8 cellular contexts compared by ENCODE assay signal in genomic region chr2:171894612-171894947, GRCh38. TPM values are rescaled to one million over a fixed set of nuclear protein-coding genes. Genes with fewer than 3 reads are reported as not detected.
A peak's percentile ranks its signal among the peaks of the same experiment; 100 is the strongest.
DNase-seq lines count a peak whose midpoint lies in the region; TF ChIP-seq lines count a peak whose summit lies in the region.

No MANE protein-coding gene starts in this region.

- TF ChIP-seq CTCF in ascending aorta (IDR thresholded peaks at IDR 0.05) (no peak), liver (IDR thresholded peaks at IDR 0.05; ENCODE audit: low read depth, low read length, missing input control) (no peak), thyroid gland (IDR thresholded peaks at IDR 0.05) (no peak)

- H3K36me3 Mint-ChIP-seq in activated T-cell treated with anti-CD3 and anti-CD28 coated beads, Interleukin-2, amount 50 U/mL, for 24 hours (ENCODE audit: low read depth): peaks cover 38% of the 10 kb centered on the region

- DNase-seq in activated T-cell treated with anti-CD3 and anti-CD28 coated beads, Interleukin-2, amount 50 U/mL, for 24 hours: no peak
- DNase-seq in activated T-cell treated with anti-CD3 and anti-CD28 coated beads, Interleukin-2, amount 50 U/mL, for 48 hours: no peak
- DNase-seq in ascending aorta (ENCODE audit: low spot score in 2 of 2) (no peak), thyroid gland (no peak), germinal center (ENCODE audit: low spot score) (no peak), NCI-H82 (lab: John Stamatoyannopoulos, UW) (no peak), glomerular visceral epithelial cell (ENCODE audit: extremely low spot score) (no peak)

- TF ChIP-seq RAD21 in liver (IDR thresholded peaks at IDR 0.05): no peak

- H3K4me3 ChIP-seq in ascending aorta (peak overlapping the region; percentile 95 to 98), liver (ENCODE audit: low read depth in 1 of 3, low read length in 3 of 3) (peak overlapping the region in 2 of 3 donors; percentile 65), thyroid gland (replicated peaks in 1 of 3) (peak overlapping the region; percentile 80 to 86 (median 81))

- no peaks in the 10 kb centered on the region for H3K27me3 Mint-ChIP-seq in activated T-cell treated with anti-CD3 and anti-CD28 coated beads, Interleukin-2, amount 50 U/mL, for 24 hours

- 47% methylated on average over 10 of the region's 10 CpGs for WGBS in liver
- 36 to 37% methylated on average over 10 of the region's 10 CpGs for WGBS in thyroid gland, 2 donors

- H3K9ac ChIP-seq in liver (ENCODE audit: low read depth in 1 of 2, low read length in 2 of 2): no peak overlapping the region

- peak overlapping the region; percentile 93 for H3K4me3 Mint-ChIP-seq in activated T-cell treated with anti-CD3 and anti-CD28 coated beads, Interleukin-2, amount 50 U/mL, for 24 hours

- H3K9me3 Mint-ChIP-seq in activated T-cell treated with anti-CD3 and anti-CD28 coated beads, Interleukin-2, amount 50 U/mL, for 24 hours: no peaks in the 10 kb centered on the region

- H3K27me3 ChIP-seq in ascending aorta (no peaks in the 10 kb centered on the region), liver (ENCODE audit: control insufficient read depth in 4 of 4, insufficient read depth in 4 of 4, low read length in 3 of 4) (peaks cover 0 to 6% (median 2%) of the 10 kb centered on the region in 4 donors), thyroid gland (no peaks in the 10 kb centered on the region)

- H3K4me1 Mint-ChIP-seq in activated T-cell treated with anti-CD3 and anti-CD28 coated beads, Interleukin-2, amount 50 U/mL, for 24 hours (ENCODE audit: low read depth): peaks cover 34% of the 10 kb centered on the region

- H3K27ac Mint-ChIP-seq in activated T-cell treated with anti-CD3 and anti-CD28 coated beads, Interleukin-2, amount 50 U/mL, for 24 hours: peak overlapping the region; percentile 94

- intact Hi-C loops in ascending aorta (cut with DNase I) (loop anchor here (1.0 to 10.0 kb wide), 3 partner anchors 28 to 660 kb away; partner anchors contain the start of genes DYNC1I2, HAT1 and PDK1), thyroid gland (cut with DNase I) (no loop called here)

- peaks cover 0 to 15% of the 10 kb centered on the region in 2 donors for H3K4me1 ChIP-seq in ascending aorta
- H3K4me1 ChIP-seq in liver (ENCODE audit: control insufficient read depth in 4 of 4, insufficient read depth in 4 of 4, low read length in 3 of 4): peaks cover 3 to 19% (median 11%) of the 10 kb centered on the region in 4 donors
- H3K4me1 ChIP-seq in thyroid gland: peaks cover 6 to 12% of the 10 kb centered on the region in 2 donors

- H3K27ac ChIP-seq in ascending aorta (peak overlapping the region; percentile 66 to 87), liver (ENCODE audit: low read depth in 1 of 2, low read length in 2 of 2) (no peak overlapping the region), thyroid gland (peak overlapping the region; percentile 55 to 78 (median 63))

- H3K36me3 ChIP-seq in ascending aorta (peaks cover 0 to 5% of the 10 kb centered on the region in 2 donors), liver (ENCODE audit: control insufficient read depth in 4 of 4, insufficient read depth in 3 of 4, low read depth in 1 of 4, low read length in 3 of 4) (no peaks in the 10 kb centered on the region), thyroid gland (no peaks in the 10 kb centered on the region)

- no peaks in the 10 kb centered on the region for H3K9me3 ChIP-seq in ascending aorta
- H3K9me3 ChIP-seq in liver (ENCODE audit: control insufficient read depth in 4 of 4, low read length in 3 of 4): peaks cover 0 to 5% (median 0%) of the 10 kb centered on the region in 4 donors
- no peaks in the 10 kb centered on the region for H3K9me3 ChIP-seq in thyroid gland

- TF ChIP-seq POLR2A in thyroid gland (IDR thresholded peaks at IDR 0.05): no peak

TF ChIP-seq in liver, 16 proteins besides CTCF, POLR2A, EP300 and RAD21:
- no peak for TF ChIP-seq HNF4G (IDR thresholded peaks at IDR 0.05)

RNA-seq across cellular contexts. Expression of gene SLC25A12, which starts 0.5 kb away (rescaled TPM):
- total RNA-seq in ascending aorta (11.9 TPM), liver (1 to 10 TPM; 3.4 to 4.4 TPM), thyroid gland (10 to 100 TPM; 37.3 to 61.4 (median 46.3) TPM)
- polyA plus RNA-seq in liver: under 1 TPM; 0.46 to 0.93 TPM

RNA-seq across cellular contexts. Expression of gene HAT1, which starts 27.7 kb away (rescaled TPM):
- total RNA-seq in ascending aorta (28.3 TPM), liver (10 to 100 TPM; 17.3 to 45.1 TPM), thyroid gland (10 to 100 TPM; 34.0 to 68.7 (median 50.4) TPM)
- 10 to 100 TPM; 11.8 to 15.2 TPM for polyA plus RNA-seq in liver

Comparison
In these comparisons a context has a peak if more than half of its experiments do, and no peak if none do; other contexts are left out.
1. H3K27ac ChIP-seq: peak in ascending aorta (2 of 2) and thyroid gland (3 of 3); none in liver (0 of 2).
2. Peak in every context shown above with its lines, with median percentiles within 50 percentile points of each other: H3K4me3 ChIP-seq.